In the genomic region with DNA sequence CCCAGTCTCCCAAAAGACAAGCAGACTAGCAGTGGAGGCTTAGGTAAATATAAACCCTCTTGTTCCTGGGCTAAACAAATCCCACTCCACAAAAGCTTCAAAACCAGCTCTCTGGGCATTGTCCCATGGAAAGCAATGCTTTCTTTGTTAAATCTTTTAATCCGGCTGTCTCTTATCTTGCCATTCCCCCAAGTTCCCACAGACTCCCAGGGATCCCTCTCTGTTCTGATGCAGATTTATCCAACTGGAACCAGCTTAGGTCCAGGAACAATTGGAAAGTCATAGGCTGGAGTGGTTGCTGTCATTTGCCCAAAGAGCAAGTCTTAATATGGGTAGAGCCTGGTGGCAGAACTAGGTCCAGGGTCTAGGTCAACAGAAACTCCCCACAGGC, we compare ENCODE assay signal across 22 cellular contexts.
"Had no signal": no experiment of that assay in that cellular context is flagged by ENCODE, and none has a peak within 500 bp of the region (broad histone marks: within the 10 kb centered on the region; RNA-seq: fewer than 3 reads in every experiment).

No MANE protein-coding gene starts in this region.

- H3K4me3 ChIP-seq: gastrocnemius medialis, left lung, lower lobe of right lung, skin epidermis, transverse colon had no signal

- H3K9me3 ChIP-seq: gastrocnemius medialis, left lung, lower lobe of right lung, transverse colon had no signal

- H3K27ac ChIP-seq: gastrocnemius medialis, left lung, lower lobe of right lung, transverse colon had no signal

- H3K4me1 ChIP-seq: gastrocnemius medialis, left lung had no signal

- DNase-seq: activated CD4-positive, alpha-beta memory T cell treated with anti-CD3 and anti-CD28 coated beads, Interleukin-2, amount 10 ng/mL, durations not matched to agents 7 days and 5 days; activated CD4-positive, alpha-beta T cell treated with anti-CD3 and anti-CD28 coated beads for 1 hour; activated CD4-positive, alpha-beta T cell treated with anti-CD3 and anti-CD28 coated beads, Interleukin-2, amount 10 ng/mL, durations not matched to agents 7 days and 5 days; activated CD8-positive, alpha-beta memory T cell treated with anti-CD3 and anti-CD28 coated beads, Interleukin-2, amount 50 U/mL, for 48 hours; activated gamma-delta T cell treated with Interleukin-2 at 50 U/mL for 16 hours; activated naive CD4-positive, alpha-beta T cell treated with anti-CD3 and anti-CD28 coated beads, Interleukin-2, amount 50 U/mL, for 16 hours; activated T-cell treated with anti-CD3 and anti-CD28 coated beads, Interleukin-2, amount 50 U/mL, for 24 hours; amniotic stem cell; central memory CD4-positive, alpha-beta T cell; effector CD4-positive, alpha-beta T cell; gastrocnemius medialis; glutamatergic neuron; left lung; lower lobe of right lung; mesendoderm; natural killer cell; retina; stimulated activated CD4-positive, alpha-beta T cell treated with anti-CD3 and anti-CD28 coated beads, Interleukin-1b, Interleukin-23, amount 100 ng/mL, for 48 hours; stimulated activated CD4-positive, alpha-beta T cell treated with anti-CD3 and anti-CD28 coated beads, Interleukin-4, amount 100 ng/mL, for 4 hours; stimulated activated naive B cell treated with anti-CD40 and anti-IgM and Interleukin-4, amounts not matched to agents 10 μg/mL and 1 μg/mL and 100 μg/mL, for 72 hours; transverse colon had no signal

- H3K27me3 ChIP-seq: gastrocnemius medialis, left lung, transverse colon had no signal

- H3K36me3 ChIP-seq: gastrocnemius medialis, left lung, lower lobe of right lung, transverse colon had no signal
